In the genomic region with DNA sequence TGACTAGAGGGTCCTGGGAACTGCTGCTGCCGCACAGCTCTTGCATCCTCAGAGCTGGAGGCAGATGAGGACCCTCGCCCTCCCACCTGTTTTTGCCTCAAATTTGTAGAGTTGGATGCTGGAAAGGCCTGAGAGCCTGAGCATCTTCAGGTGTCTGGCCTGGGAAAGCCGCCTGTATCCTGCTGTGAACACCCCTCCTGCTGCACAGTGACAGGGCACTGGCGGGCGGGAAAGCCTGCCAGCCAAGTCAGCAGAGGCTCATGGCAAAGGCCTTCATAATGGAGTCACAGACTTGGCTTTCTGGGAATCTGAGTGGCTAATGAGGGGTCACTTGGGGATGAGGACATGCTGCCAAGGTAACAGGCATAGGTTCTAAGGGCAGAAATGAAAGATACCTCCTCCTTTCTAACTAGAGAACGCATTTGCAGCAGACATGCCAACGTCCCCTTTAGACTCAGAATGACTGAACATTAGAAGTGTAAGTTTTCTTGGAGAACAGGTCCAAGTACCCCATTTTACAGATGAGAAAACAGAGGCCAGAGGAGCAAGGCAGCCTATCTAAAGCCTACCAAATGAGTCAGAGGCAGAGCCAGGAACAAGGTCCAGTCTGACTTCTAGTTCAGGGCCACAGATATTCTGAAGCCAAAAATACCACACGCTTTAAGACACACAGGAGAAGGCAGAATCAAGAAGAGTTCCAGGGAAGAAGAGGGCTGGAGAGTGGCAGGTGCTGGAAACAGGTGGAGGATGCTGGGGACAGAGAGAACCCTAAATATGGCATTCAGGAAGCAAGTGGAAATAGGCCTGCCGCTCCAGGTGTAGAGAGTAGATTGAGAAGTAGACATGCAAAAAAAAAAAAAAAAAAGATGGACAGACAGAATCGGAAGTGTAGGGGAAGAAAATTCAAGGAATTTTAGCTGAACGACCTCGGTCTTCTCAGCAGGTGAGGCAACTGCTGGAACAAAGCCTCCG, we compare ENCODE assay signal across 17 cellular contexts. TPM values are rescaled to one million over a fixed set of nuclear protein-coding genes. Genes with fewer than 3 reads are reported as not detected.
"Had no signal": no experiment of that assay in that cellular context is flagged by ENCODE, and none has a peak within 500 bp of the region (broad histone marks: within the 10 kb centered on the region; RNA-seq: fewer than 3 reads in every experiment).

No MANE protein-coding gene starts in this region.

- ATAC-seq: activated CD8-positive, alpha-beta T cell treated with anti-CD3 and anti-CD28 coated beads, Interleukin-2, amount 10 ng/mL, durations not matched to agents 7 days and 5 days; activated naive CD8-positive, alpha-beta T cell treated with anti-CD3 and anti-CD28 coated beads, Interleukin-2, amount 50 U/mL, for 24 hours; stimulated activated naive B cell treated with anti-CD40 and anti-IgM and Interleukin-4, amounts not matched to agents 10 μg/mL and 1 μg/mL and 100 μg/mL, for 72 hours had no signal

- H3K27ac ChIP-seq: brain microvascular endothelial cell, neutrophil, parathyroid adenoma had no signal

- H3K27me3 ChIP-seq: brain microvascular endothelial cell had no signal

- FAIRE-seq: frontal cortex, TTC549, urothelium cell line had no signal

- H3K9me3 ChIP-seq: neutrophil had no signal

- DNase-seq: activated CD4-positive, alpha-beta T cell treated with anti-CD3 and anti-CD28 coated beads, Interleukin-2, amount 10 ng/mL, durations not matched to agents 7 days and 5 days; activated CD4-positive, CD25-positive, alpha-beta regulatory T cell; activated CD8-positive, alpha-beta T cell treated with anti-CD3 and anti-CD28 coated beads, Interleukin-2, amount 10 ng/mL, durations not matched to agents 7 days and 5 days; activated naive CD4-positive, alpha-beta T cell treated with anti-CD3 and anti-CD28 coated beads for 36 hours; activated naive CD8-positive, alpha-beta T cell treated with anti-CD3 and anti-CD28 coated beads, Interleukin-2, amount 50 U/mL, for 24 hours; activated T-cell treated with anti-CD3 and anti-CD28 coated beads, Interleukin-2, amount 50 U/mL, for 24 hours; anterior cingulate cortex; brain microvascular endothelial cell; cortex of kidney; mesendoderm; natural killer cell; stimulated activated naive B cell treated with anti-CD40 and anti-IgM and Interleukin-4, amounts not matched to agents 10 μg/mL and 1 μg/mL and 100 μg/mL, for 72 hours had no signal

- H3K36me3 ChIP-seq: brain microvascular endothelial cell, neutrophil had no signal

RNA-seq across cellular contexts. Expression of a gene that starts 44.1 kb away (rescaled TPM):
- total RNA-seq: activated CD4-positive, alpha-beta T cell treated with anti-CD3 and anti-CD28 coated beads, Interleukin-2, amount 10 ng/mL, durations not matched to agents 7 days and 5 days; activated CD8-positive, alpha-beta T cell treated with anti-CD3 and anti-CD28 coated beads, Interleukin-2, amount 10 ng/mL, durations not matched to agents 7 days and 5 days; natural killer cell had no signal
